8 cellular contexts compared by ENCODE assay signal in the genomic region with DNA sequence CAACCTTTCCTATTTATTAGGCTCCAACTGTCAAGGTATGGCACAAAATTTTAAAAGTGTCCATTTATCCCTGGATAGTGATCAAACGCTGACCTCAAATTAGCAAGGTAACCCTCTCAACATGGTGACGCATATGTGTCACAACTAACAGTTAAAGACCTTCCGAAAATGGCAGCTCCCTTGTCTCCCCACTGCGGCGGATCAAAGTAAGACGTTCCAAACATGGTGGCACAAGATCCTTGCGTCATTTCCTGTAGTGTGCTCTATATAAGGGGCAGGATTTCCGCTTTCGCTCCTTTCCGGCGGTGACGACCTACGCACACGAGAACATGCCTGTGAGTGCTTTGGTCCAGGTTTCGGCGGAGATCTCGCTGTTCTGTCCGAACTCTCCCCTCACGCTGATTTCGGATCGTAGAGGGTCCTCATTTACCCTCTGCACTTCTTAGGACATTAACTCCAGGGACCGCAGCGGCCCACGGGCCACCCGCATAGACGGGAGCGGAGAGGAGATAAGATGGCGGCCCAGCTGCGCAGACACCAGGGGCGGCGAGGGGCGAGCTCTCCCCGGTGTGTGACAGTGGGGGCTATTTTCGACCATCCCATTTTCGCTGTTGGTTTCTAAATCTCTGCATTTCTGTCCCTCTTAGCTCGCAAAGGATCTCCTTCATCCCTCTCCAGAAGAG. TPM values are rescaled to one million over a fixed set of nuclear protein-coding genes. Genes with fewer than 3 reads are reported as not detected.
A peak's percentile ranks its signal among the peaks of the same experiment; 100 is the strongest.
DNase-seq lines count a peak whose midpoint lies in the region; ATAC-seq and TF ChIP-seq lines count a peak whose summit lies in the region.

RPS27 (plus strand) TSS at position 295 of the 683 bp plus-strand sequence; CDS start at position 330, 35 bp downstream.

- H3K27ac Mint-ChIP-seq in activated CD4-positive, alpha-beta memory T cell treated with anti-CD3 and anti-CD28 coated beads for 36 hours, result peak within 1 kb of the TSS; percentile 99

- peaks cover 42% of the 10 kb centered on the region for H3K36me3 Mint-ChIP-seq in activated CD4-positive, alpha-beta memory T cell treated with anti-CD3 and anti-CD28 coated beads for 36 hours

- peak within 1 kb of the TSS; percentile 59 to 100 (median 91) for H3K4me3 ChIP-seq in dorsolateral prefrontal cortex
- H3K4me3 ChIP-seq in liver (ENCODE audit: low read depth in 1 of 3, low read length in 3 of 3), result peak within 1 kb of the TSS; percentile 58 to 100 (median 88)

- peaks cover 2 to 23% (median 20%) of the 10 kb centered on the region in 4 donors for H3K4me1 ChIP-seq in liver (ENCODE audit: control insufficient read depth in 4 of 4, insufficient read depth in 4 of 4, low read length in 3 of 4)

- POLR2A ChIA-PET in activated CD4-positive, alpha-beta memory T cell treated with anti-CD3 and anti-CD28 coated beads for 36 hours (lab: Charles Lee), result interaction anchor here (0.5 to 3.1 kb wide), 30 partner anchors 10 to 459 kb away, joined by 3 to 23 read pairs (median 4); partner anchors contain the start of genes CHTOP, CREB3L4, CRTC2 and DENND4B

- H3K9me3 Mint-ChIP-seq in activated CD4-positive, alpha-beta memory T cell treated with anti-CD3 and anti-CD28 coated beads for 36 hours, result no peaks in the 10 kb centered on the region

- under 1% methylated on average over 36 of the region's 36 CpGs for WGBS in liver

- peaks cover 3% of the 10 kb centered on the region for H3K27me3 Mint-ChIP-seq in activated CD4-positive, alpha-beta memory T cell treated with anti-CD3 and anti-CD28 coated beads for 36 hours

- TF ChIP-seq RAD21 in liver (IDR thresholded peaks at IDR 0.05), result peak; percentile 4 to 52

- H3K27me3 ChIP-seq in dorsolateral prefrontal cortex (no peaks in the 10 kb centered on the region), liver (ENCODE audit: control insufficient read depth in 4 of 4, insufficient read depth in 4 of 4, low read length in 3 of 4) (no peaks in the 10 kb centered on the region)

- peak within 1 kb of the TSS; percentile 45 to 99 (median 92) for H3K27ac ChIP-seq in dorsolateral prefrontal cortex
- H3K27ac ChIP-seq in liver (ENCODE audit: low read depth in 1 of 2, low read length in 2 of 2), result peak within 1 kb of the TSS; percentile 79 to 88

- ATAC-seq in GM19372 (IDR thresholded peaks at IDR 0.05; ENCODE audit: low read depth, unreplicated experiment), result peak; percentile 67
- ATAC-seq in HG03575 (IDR thresholded peaks at IDR 0.05; ENCODE audit: extremely low read depth, insufficient number of reproducible peaks, low FRiP score, unreplicated experiment), result peak; percentile 43

- peak in 35 of 56 donors; percentile 10 to 59 (median 32) for TF ChIP-seq CTCF in dorsolateral prefrontal cortex (IDR thresholded peaks at IDR 0.05 in 54 of 56, conservative IDR thresholded peaks at IDR 0.05 in 2 of 56; ENCODE audit: low read depth in 1 of 56, partially characterized antibody in 56 of 56)
- TF ChIP-seq CTCF in liver (IDR thresholded peaks at IDR 0.05; ENCODE audit: low read depth, low read length, missing input control), result no peak

- peaks cover 2 to 25% (median 18%) of the 10 kb centered on the region in 4 donors for H3K36me3 ChIP-seq in liver (ENCODE audit: control insufficient read depth in 4 of 4, insufficient read depth in 3 of 4, low read depth in 1 of 4, low read length in 3 of 4)

- intact Hi-C loops in activated CD4-positive, alpha-beta memory T cell treated with anti-CD3 and anti-CD28 coated beads for 36 hours (cut with micrococcal nuclease), result loop anchor here (1.0 to 10.0 kb wide), 10 partner anchors 13 to 320 kb away; partner anchors contain the start of genes CREB3L4, CRTC2, HAX1 and ILF2
- intact Hi-C loops in dorsolateral prefrontal cortex (cut with DNase I), result loop anchor here (5.0 to 10.0 kb wide), 2 partner anchors 194 to 232 kb away; partner anchors contain the start of gene UBAP2L (in 1 of the 2)

- DNase-seq in C1 segment of cervical spinal cord (lab: John Stamatoyannopoulos, UW) (peak; percentile 39 to 96 (median 84)), NCI-H82 treated with DMSO at 0.1 percent for 48 hours (lab: John Stamatoyannopoulos, UW; ENCODE audit: unreplicated experiment) (peak; percentile 99), dorsolateral prefrontal cortex (peak; percentile 59 to 95 (median 90))
- peak; percentile 93 for DNase-seq in activated CD4-positive, alpha-beta memory T cell treated with anti-CD3 and anti-CD28 coated beads for 36 hours
- peak; percentile 91 for DNase-seq in stimulated activated CD4-positive, alpha-beta T cell treated with anti-CD3 and anti-CD28 coated beads, Interleukin-4, amount 100 ng/mL, for 24 hours

- CTCF ChIA-PET in activated CD4-positive, alpha-beta memory T cell treated with anti-CD3 and anti-CD28 coated beads for 36 hours (lab: Charles Lee), result interaction anchor here (1.0 to 1.9 kb wide), 5 partner anchors 13 to 458 kb away, joined by 3 to 10 read pairs (median 4); partner anchors contain the start of genes GATAD2B and JTB

- H3K9ac ChIP-seq in liver (ENCODE audit: low read depth in 1 of 2, low read length in 2 of 2), result peak within 1 kb of the TSS; percentile 87 to 95

- H3K9me3 ChIP-seq in liver (ENCODE audit: control insufficient read depth in 4 of 4, low read length in 3 of 4), result no peaks in the 10 kb centered on the region

- H3K4me3 Mint-ChIP-seq in activated CD4-positive, alpha-beta memory T cell treated with anti-CD3 and anti-CD28 coated beads for 36 hours, result peak within 1 kb of the TSS; percentile 97

- peaks cover 45% of the 10 kb centered on the region for H3K4me1 Mint-ChIP-seq in activated CD4-positive, alpha-beta memory T cell treated with anti-CD3 and anti-CD28 coated beads for 36 hours (ENCODE audit: low read depth)

TF ChIP-seq in liver, 16 proteins besides CTCF, POLR2A, EP300 and RAD21 (continues in another document):
- TF ChIP-seq GABPA (IDR thresholded peaks at IDR 0.05 in 1 of 2, conservative IDR thresholded peaks at IDR 0.05 in 1 of 2), result peak; percentile 87 to 97
- peak; percentile 100 for TF ChIP-seq YY1 (IDR thresholded peaks at IDR 0.05)
- TF ChIP-seq, protein P1, sequence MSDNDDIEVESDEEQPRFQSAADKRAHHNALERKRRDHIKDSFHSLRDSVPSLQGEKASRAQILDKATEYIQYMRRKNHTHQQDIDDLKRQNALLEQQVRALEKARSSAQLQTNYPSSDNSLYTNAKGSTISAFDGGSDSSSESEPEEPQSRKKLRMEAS (IDR thresholded peaks at IDR 0.05), result peak; percentile 47
- peak; percentile 70 for TF ChIP-seq NR2F2 (IDR thresholded peaks at IDR 0.05)
- TF ChIP-seq RXRA (IDR thresholded peaks at IDR 0.05), result peak; percentile 58 to 72
- TF ChIP-seq HNF4G (IDR thresholded peaks at IDR 0.05), result no peak
- TF ChIP-seq, protein P2, sequence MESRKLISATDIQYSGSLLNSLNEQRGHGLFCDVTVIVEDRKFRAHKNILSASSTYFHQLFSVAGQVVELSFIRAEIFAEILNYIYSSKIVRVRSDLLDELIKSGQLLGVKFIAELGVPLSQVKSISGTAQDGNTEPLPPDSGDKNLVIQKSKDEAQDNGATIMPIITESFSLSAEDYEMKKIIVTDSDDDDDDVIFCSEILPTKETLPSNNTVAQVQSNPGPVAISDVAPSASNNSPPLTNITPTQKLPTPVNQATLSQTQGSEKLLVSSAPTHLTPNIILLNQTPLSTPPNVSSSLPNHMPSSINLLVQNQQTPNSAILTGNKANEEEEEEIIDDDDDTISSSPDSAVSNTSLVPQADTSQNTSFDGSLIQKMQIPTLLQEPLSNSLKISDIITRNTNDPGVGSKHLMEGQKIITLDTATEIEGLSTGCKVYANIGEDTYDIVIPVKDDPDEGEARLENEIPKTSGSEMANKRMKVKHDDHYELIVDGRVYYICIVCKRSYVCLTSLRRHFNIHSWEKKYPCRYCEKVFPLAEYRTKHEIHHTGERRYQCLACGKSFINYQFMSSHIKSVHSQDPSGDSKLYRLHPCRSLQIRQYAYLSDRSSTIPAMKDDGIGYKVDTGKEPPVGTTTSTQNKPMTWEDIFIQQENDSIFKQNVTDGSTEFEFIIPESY (IDR thresholded peaks at IDR 0.05), result peak; percentile 77
- no peak for TF ChIP-seq EGR1 (IDR thresholded peaks at IDR 0.05; ENCODE audit: low read depth in 2 of 2)
- peak; percentile 23 to 25 for TF ChIP-seq HNF4A (conservative IDR thresholded peaks at IDR 0.05)
- peak; percentile 86 to 94 for TF ChIP-seq JUND (IDR thresholded peaks at IDR 0.05)
- peak; percentile 100 for TF ChIP-seq TAF1 (conservative IDR thresholded peaks at IDR 0.05)
- peak; percentile 83 for TF ChIP-seq SP1 (IDR thresholded peaks at IDR 0.05)
- TF ChIP-seq REST (IDR thresholded peaks at IDR 0.05), result peak; percentile 95
- TF ChIP-seq ATF3 (IDR thresholded peaks at IDR 0.05), result peak; percentile 91

RNA-seq across cellular contexts. Expression of gene RPS27, which starts in this region (rescaled TPM):
- total RNA-seq in activated CD4-positive, alpha-beta memory T cell treated with anti-CD3 and anti-CD28 coated beads for 36 hours, result 1,000 to 10,000 TPM; 1,861 to 1,992 TPM
- total RNA-seq in dorsolateral prefrontal cortex (100 to 1,000 TPM; 250 to 825 (median 494) TPM), liver (1,000 to 10,000 TPM in 1 of 2 donors, 100 to 1,000 TPM in 1; 452 to 1,886 TPM)
- 1,000 to 10,000 TPM in 1 of 2 donors, 100 to 1,000 TPM in 1; 812 to 3,145 TPM for polyA plus RNA-seq in liver

Comparison
In these comparisons a context has a peak if more than half of its experiments do, and no peak if none do; other contexts are left out.
1. Peak in every context shown above with its lines: DNase-seq, ATAC-seq, H3K4me3 ChIP-seq and H3K27ac ChIP-seq.